In genomic region chr1:153565529-153566374, GRCh38 we compare ENCODE assay signal across 1 cellular context.
A peak's percentile ranks its signal among the peaks of the same experiment; 100 is the strongest.
TF ChIP-seq lines count a peak whose summit lies in the region.

S100A2 (minus strand) TSS chr1:153565844; CDS start chr1:153563877, 1,967 bp downstream.

TF ChIP-seq in A549, 52 proteins besides CTCF, POLR2A, EP300 and RAD21 (continued from another document):
- peak; percentile 8; the same call in 1 of the 2 replicates for TF ChIP-seq NPAS2 (CRISPR knock-in tag; IDR thresholded peaks at IDR 0.05; ENCODE audit: borderline replicate concordance)
